20 cellular contexts compared by ENCODE assay signal in the genomic region with DNA sequence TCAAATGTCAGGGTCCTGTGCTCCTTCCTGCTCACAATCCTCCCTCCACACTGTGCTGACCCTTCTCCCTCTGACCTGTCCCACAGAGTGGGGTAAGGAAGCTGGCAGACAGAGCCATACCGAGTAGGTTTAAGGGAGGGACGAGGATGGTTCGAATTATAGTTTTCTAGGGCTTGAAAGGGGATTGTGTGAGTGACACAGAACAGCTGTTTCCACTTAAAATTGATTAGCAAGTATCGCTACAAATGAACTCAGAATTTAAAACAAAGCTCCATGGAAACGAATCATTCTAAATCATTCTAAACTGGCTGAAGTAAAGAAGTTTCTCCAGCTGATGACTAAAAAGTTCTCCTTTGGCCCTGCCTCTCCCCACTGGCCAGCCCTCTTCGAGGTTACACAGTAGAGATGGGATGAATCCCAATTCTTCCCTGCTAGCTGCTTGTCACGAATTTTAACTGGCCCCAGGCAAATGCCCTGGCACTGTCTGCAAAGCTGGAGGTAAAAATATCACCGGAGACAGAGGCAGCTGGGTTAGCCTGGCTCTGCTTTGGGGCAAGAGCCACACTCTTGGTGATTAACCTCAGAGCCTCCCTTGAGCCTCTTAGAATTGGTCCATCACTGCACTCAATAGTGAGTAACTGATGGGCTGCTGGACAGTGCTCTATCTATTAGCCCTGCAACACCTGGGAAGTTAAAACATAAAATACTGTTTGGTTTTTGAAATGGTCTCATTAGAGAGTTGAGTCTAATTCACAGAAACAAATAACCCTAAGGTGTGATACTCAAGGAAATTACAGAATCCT.
DNase-seq lines count a peak whose midpoint lies in the region; ATAC-seq and TF ChIP-seq lines count a peak whose summit lies in the region.
"Had no signal": no experiment of that assay in that cellular context is flagged by ENCODE, and none has a peak within 500 bp of the region (broad histone marks: within the 10 kb centered on the region; RNA-seq: fewer than 3 reads in every experiment).

No MANE protein-coding gene starts in this region.

- H3K4me1 ChIP-seq in effector memory CD4-positive, alpha-beta T cell (ENCODE audit: control insufficient read depth, insufficient read depth, low read length, poor library complexity, severe bottlenecking) = no peaks in the 10 kb centered on the region

- no peak for ATAC-seq in GM21423 (IDR thresholded peaks at IDR 0.05; ENCODE audit: unreplicated experiment)

- peak overlapping the region in 3 of 5 experiments; percentile 27 to 56 (median 36) for H3K27ac Mint-ChIP-seq in brain
- H3K27ac Mint-ChIP-seq in mesothelial cell of epicardium = peak overlapping the region; percentile 1
- H3K27ac Mint-ChIP-seq: activated naive CD4-positive, alpha-beta T cell treated with anti-CD3 and anti-CD28 coated beads, Interleukin-2, amount 50 U/mL, for 24 hours; activated T-helper 1 cell treated with anti-CD3 and anti-CD28 coated beads, Interleukin-12 subunit alpha, Interleukin-12 subunit beta, Interleukin-2, Interleukin-4 antibody, amounts not matched to agents 30 ng/mL and 10 ng/mL and 1 ng/mL, durations not matched to agents 14 hours and 24 hours and 36 hours; CD4-positive, alpha-beta T cell had no signal

- H3K9me3 Mint-ChIP-seq in brain (no peaks in the 10 kb centered on the region), mesothelial cell of epicardium (no peaks in the 10 kb centered on the region)
- H3K9me3 Mint-ChIP-seq: activated naive CD4-positive, alpha-beta T cell treated with anti-CD3 and anti-CD28 coated beads, Interleukin-2, amount 50 U/mL, for 24 hours; activated T-helper 1 cell treated with anti-CD3 and anti-CD28 coated beads, Interleukin-12 subunit alpha, Interleukin-12 subunit beta, Interleukin-2, Interleukin-4 antibody, amounts not matched to agents 30 ng/mL and 10 ng/mL and 1 ng/mL, durations not matched to agents 14 hours and 24 hours and 36 hours; CD4-positive, alpha-beta T cell had no signal

- H3K36me3 Mint-ChIP-seq in brain (no peaks in the 10 kb centered on the region), mesothelial cell of epicardium (no peaks in the 10 kb centered on the region)
- H3K36me3 Mint-ChIP-seq: activated naive CD4-positive, alpha-beta T cell treated with anti-CD3 and anti-CD28 coated beads, Interleukin-2, amount 50 U/mL, for 24 hours had no signal

- H3K27ac ChIP-seq in effector memory CD4-positive, alpha-beta T cell (ENCODE audit: insufficient read depth, low read length, poor library complexity, severe bottlenecking) = no peak overlapping the region
- H3K27ac ChIP-seq: heart left ventricle, left ventricle myocardium inferior had no signal

- H3K27me3 ChIP-seq in effector memory CD4-positive, alpha-beta T cell (replicated peaks; ENCODE audit: control insufficient read depth, insufficient read depth, low read length, poor library complexity, severe bottlenecking) = no peaks in the 10 kb centered on the region
- H3K27me3 ChIP-seq: heart left ventricle had no signal

- H3K4me1 Mint-ChIP-seq in brain (peaks cover 34% of the 10 kb centered on the region), mesothelial cell of epicardium (peaks cover 8% of the 10 kb centered on the region)

- no peak overlapping the region for H3K4me3 ChIP-seq in effector memory CD4-positive, alpha-beta T cell (ENCODE audit: insufficient read depth, low read depth, low read length, poor library complexity, severe bottlenecking)
- H3K4me3 ChIP-seq: heart left ventricle, left ventricle myocardium inferior had no signal

- DNase-seq in AG08395 (ENCODE audit: low spot score) = peak; percentile 65
- DNase-seq in GM04503 (ENCODE audit: low read depth) = peak; percentile 28
- DNase-seq in mesothelial cell of epicardium (ENCODE audit: low spot score in 2 of 2, unreplicated experiment in 2 of 2) = no peak
- no peak for DNase-seq in NOMO-1 treated with DMSO at 0.1 percent for 48 hours (lab: John Stamatoyannopoulos, UW; ENCODE audit: unreplicated experiment)
- no peak for DNase-seq in effector memory CD4-positive, alpha-beta T cell
- DNase-seq in HuH-7 (ENCODE audit: low spot score) = no peak
- DNase-seq: activated CD4-positive, CD25-positive, alpha-beta regulatory T cell treated with anti-CD3 and anti-CD28 coated beads, Interleukin-2, amount 50 U/mL, for 72 hours; CD4-positive, alpha-beta T cell; effector CD8-positive, alpha-beta T cell; heart left ventricle; left ventricle myocardium inferior; NCI-H1105; NCI-H2107; NCI-H510A treated with DMSO at 0.1 percent for 48 hours; RPMI8226; stimulated activated CD4-positive, alpha-beta T cell treated with anti-CD3 and anti-CD28 coated beads, Interleukin-12 subunit alpha, Interleukin-12 subunit beta, amount 100 ng/mL, for 4 hours had no signal

- H3K9me3 ChIP-seq in effector memory CD4-positive, alpha-beta T cell (ENCODE audit: control insufficient read depth, low read length) = no peaks in the 10 kb centered on the region
- H3K9me3 ChIP-seq: heart left ventricle, left ventricle myocardium inferior had no signal

- TF ChIP-seq CTCF in brain (conservative IDR thresholded peaks at IDR 0.05) = no peak
- TF ChIP-seq CTCF in mesothelial cell of epicardium (IDR thresholded peaks at IDR 0.05; ENCODE audit: unreplicated experiment) = no peak

- no peaks in the 10 kb centered on the region for H3K36me3 ChIP-seq in effector memory CD4-positive, alpha-beta T cell (ENCODE audit: control insufficient read depth, insufficient read depth, low read length)
- H3K36me3 ChIP-seq: heart left ventricle, left ventricle myocardium inferior had no signal

- H3K27me3 Mint-ChIP-seq in brain (peaks cover 15% of the 10 kb centered on the region), mesothelial cell of epicardium (ENCODE audit: low read depth) (peaks cover 3% of the 10 kb centered on the region)
- H3K27me3 Mint-ChIP-seq: activated naive CD4-positive, alpha-beta T cell treated with anti-CD3 and anti-CD28 coated beads, Interleukin-2, amount 50 U/mL, for 24 hours; CD4-positive, alpha-beta T cell had no signal

- H3K4me3 Mint-ChIP-seq in brain = peak overlapping the region in 1 of 5 experiments; percentile 17
- no peak overlapping the region for H3K4me3 Mint-ChIP-seq in mesothelial cell of epicardium
- H3K4me3 Mint-ChIP-seq: activated naive CD4-positive, alpha-beta T cell treated with anti-CD3 and anti-CD28 coated beads, Interleukin-2, amount 50 U/mL, for 24 hours; activated T-helper 1 cell treated with anti-CD3 and anti-CD28 coated beads, Interleukin-12 subunit alpha, Interleukin-12 subunit beta, Interleukin-2, Interleukin-4 antibody, amounts not matched to agents 30 ng/mL and 10 ng/mL and 1 ng/mL, durations not matched to agents 14 hours and 24 hours and 36 hours; CD4-positive, alpha-beta T cell had no signal

Comparison
In these comparisons a context has a peak if more than half of its experiments do, and no peak if none do; other contexts are left out.
1. DNase-seq: peak in AG08395 (single experiment) and GM04503 (single experiment); none in mesothelial cell of epicardium (0 of 2), NOMO-1 treated with DMSO at 0.1 percent for 48 hours (single experiment), effector memory CD4-positive, alpha-beta T cell (0 of 3) and HuH-7 (single experiment).